2 cellular contexts compared by ENCODE assay signal in the genomic region with DNA sequence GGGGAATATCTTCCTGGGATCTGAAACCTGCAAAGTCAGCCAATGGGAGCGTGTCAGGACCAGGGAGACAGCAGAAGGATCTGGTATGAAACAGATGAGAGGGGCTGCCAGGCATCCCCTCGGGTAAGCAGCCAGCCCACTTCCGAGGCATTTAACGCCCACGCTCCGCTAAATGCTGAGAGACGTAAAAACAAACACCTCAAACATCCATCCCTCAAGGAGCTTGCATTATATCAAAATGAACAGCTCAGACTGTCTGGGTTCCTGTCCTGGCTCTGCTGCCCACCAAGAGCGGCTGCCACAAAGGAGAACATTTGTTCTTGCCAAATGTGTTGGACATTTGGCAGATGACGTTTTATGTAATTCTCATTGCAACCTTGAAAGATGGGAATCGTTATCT.
A peak's percentile ranks its signal among the peaks of the same experiment; 100 is the strongest.
TF ChIP-seq lines count a peak whose summit lies in the region.

No MANE protein-coding gene starts in this region.

TF ChIP-seq in SK-N-SH, 30 proteins besides CTCF, POLR2A, EP300 and RAD21:
- TF ChIP-seq, protein P1, sequence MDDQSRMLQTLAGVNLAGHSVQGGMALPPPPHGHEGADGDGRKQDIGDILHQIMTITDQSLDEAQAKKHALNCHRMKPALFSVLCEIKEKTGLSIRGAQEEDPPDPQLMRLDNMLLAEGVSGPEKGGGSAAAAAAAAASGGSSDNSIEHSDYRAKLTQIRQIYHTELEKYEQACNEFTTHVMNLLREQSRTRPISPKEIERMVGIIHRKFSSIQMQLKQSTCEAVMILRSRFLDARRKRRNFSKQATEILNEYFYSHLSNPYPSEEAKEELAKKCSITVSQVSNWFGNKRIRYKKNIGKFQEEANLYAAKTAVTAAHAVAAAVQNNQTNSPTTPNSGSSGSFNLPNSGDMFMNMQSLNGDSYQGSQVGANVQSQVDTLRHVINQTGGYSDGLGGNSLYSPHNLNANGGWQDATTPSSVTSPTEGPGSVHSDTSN (IDR thresholded peaks at IDR 0.05): 0 out of 2 replicates have a peak, but pooled peaks have one; percentile 18
- TF ChIP-seq ELF1 (IDR thresholded peaks at IDR 0.05): no peak

TF ChIP-seq in endothelial cell of umbilical vein, 7 proteins besides CTCF, POLR2A, EP300 and RAD21:
- TF ChIP-seq MYC (IDR thresholded peaks at IDR 0.05; ENCODE audit: low read depth, low read length) (no peak), POLR2AphosphoS5 (IDR thresholded peaks at IDR 0.05; ENCODE audit: insufficient read depth, low read depth, low read length) (no peak), EZH2 (IDR thresholded peaks at IDR 0.05; ENCODE audit: borderline replicate concordance, low read depth, low read length, severe bottlenecking) (no peak), GATA2 (IDR thresholded peaks at IDR 0.05; ENCODE audit: insufficient read depth, insufficient read length, low read depth, low read length) (no peak), FOS (IDR thresholded peaks at IDR 0.05; ENCODE audit: borderline replicate concordance, insufficient read depth, low read length) (no peak), JUN (IDR thresholded peaks at IDR 0.05; ENCODE audit: borderline replicate concordance, insufficient read depth, insufficient read length, low read depth) (no peak)
- TF ChIP-seq, protein P2, sequence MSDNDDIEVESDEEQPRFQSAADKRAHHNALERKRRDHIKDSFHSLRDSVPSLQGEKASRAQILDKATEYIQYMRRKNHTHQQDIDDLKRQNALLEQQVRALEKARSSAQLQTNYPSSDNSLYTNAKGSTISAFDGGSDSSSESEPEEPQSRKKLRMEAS (IDR thresholded peaks at IDR 0.05; ENCODE audit: insufficient read depth, insufficient read length): no peak
